ENCODE assay signal across 1 cellular context in genomic region chr12:117047810-117048584, GRCh38.
TF ChIP-seq lines count a peak whose summit lies in the region.

No MANE protein-coding gene starts in this region.

TF ChIP-seq in HepG2, 621 proteins besides CTCF, POLR2A, EP300 and RAD21 (continued from another document and continues in another):
- TF ChIP-seq ARID4A (CRISPR knock-in tag; IDR thresholded peaks at IDR 0.05; ENCODE audit: borderline replicate concordance) (peak; percentile 65), MED8 (CRISPR knock-in tag; IDR thresholded peaks at IDR 0.05; ENCODE audit: insufficient replicate concordance) (peak; percentile 77), TARDBP (CRISPR knock-in tag; IDR thresholded peaks at IDR 0.05) (peak; percentile 91), KDM5B (CRISPR knock-in tag; IDR thresholded peaks at IDR 0.05; ENCODE audit: borderline replicate concordance) (peak; percentile 27; the same call in 1 of the 2 replicates), ARNTL (CRISPR knock-in tag; IDR thresholded peaks at IDR 0.05) (peak; percentile 74), PHB2 (IDR thresholded peaks at IDR 0.05; ENCODE audit: partially characterized antibody) (no peak), SOX6 (IDR thresholded peaks at IDR 0.05) (no peak), SOX6 (CRISPR knock-in tag; IDR thresholded peaks at IDR 0.05) (peak; percentile 77), ZNF543 (CRISPR knock-in tag; IDR thresholded peaks at IDR 0.05) (0 out of 2 replicates have a peak, but pooled peaks have one; percentile 43), GABPA (IDR thresholded peaks at IDR 0.05; ENCODE audit: low read depth, low read length) (peak; percentile 33; the same call in 1 of the 2 replicates), GABPA (CRISPR knock-in tag; IDR thresholded peaks at IDR 0.05; ENCODE audit: low read depth) (peak; percentile 80), TBX2 (CRISPR knock-in tag; IDR thresholded peaks at IDR 0.05; ENCODE audit: borderline replicate concordance) (peak; percentile 90; the same call in 1 of the 2 replicates), TOPORS (CRISPR knock-in tag; IDR thresholded peaks at IDR 0.05) (0 out of 2 replicates have a peak, but pooled peaks have one; percentile 44), THAP11 (CRISPR knock-in tag; IDR thresholded peaks at IDR 0.05) (no peak), ZNF512B (CRISPR knock-in tag; IDR thresholded peaks at IDR 0.05; ENCODE audit: borderline replicate concordance) (peak; percentile 24; the same call in 1 of the 2 replicates), ARID5B (CRISPR knock-in tag; IDR thresholded peaks at IDR 0.05) (peak; percentile 85), ZNF703 (CRISPR knock-in tag; IDR thresholded peaks at IDR 0.05; ENCODE audit: borderline replicate concordance) (no peak), HINFP (CRISPR knock-in tag; IDR thresholded peaks at IDR 0.05; ENCODE audit: low read depth) (0 out of 2 replicates have a peak, but pooled peaks have one; percentile 30), SP2 (CRISPR knock-in tag; IDR thresholded peaks at IDR 0.05) (no peak), ZNF556 (CRISPR knock-in tag; IDR thresholded peaks at IDR 0.05; ENCODE audit: borderline replicate concordance) (peak; percentile 83; the same call in 1 of the 2 replicates), ZSCAN31 (CRISPR knock-in tag; IDR thresholded peaks at IDR 0.05; ENCODE audit: low read depth) (peak; percentile 53; the same call in 1 of the 2 replicates), RARA (CRISPR knock-in tag; IDR thresholded peaks at IDR 0.05) (peak; percentile 99), HOXA5 (CRISPR knock-in tag; IDR thresholded peaks at IDR 0.05) (no peak), ZNF383 (CRISPR knock-in tag; IDR thresholded peaks at IDR 0.05; ENCODE audit: borderline replicate concordance) (0 out of 2 replicates have a peak, but pooled peaks have one; percentile 54), ETV5 (CRISPR knock-in tag; IDR thresholded peaks at IDR 0.05; ENCODE audit: borderline replicate concordance) (peak; percentile 96), KDM2A (CRISPR knock-in tag; IDR thresholded peaks at IDR 0.05; ENCODE audit: borderline replicate concordance, low read depth) (peak; percentile 43; the same call in 1 of the 2 replicates), ZNF619 (CRISPR knock-in tag; IDR thresholded peaks at IDR 0.05) (peak; percentile 53; the same call in 1 of the 2 replicates), ZC3H4 (CRISPR knock-in tag; IDR thresholded peaks at IDR 0.05; ENCODE audit: borderline replicate concordance) (no peak), ATRX (CRISPR knock-in tag; IDR thresholded peaks at IDR 0.05; ENCODE audit: borderline replicate concordance) (no peak), LBX2 (CRISPR knock-in tag; IDR thresholded peaks at IDR 0.05; ENCODE audit: borderline replicate concordance) (no peak), ESRRA (CRISPR knock-in tag; IDR thresholded peaks at IDR 0.05; ENCODE audit: low read depth) (peak; percentile 83), ZSCAN21 (CRISPR knock-in tag; IDR thresholded peaks at IDR 0.05; ENCODE audit: borderline replicate concordance) (peak; percentile 49; the same call in 1 of the 2 replicates), ARID3A (IDR thresholded peaks at IDR 0.05; ENCODE audit: low read depth, low read length) (peak; percentile 56), ZNF350 (CRISPR knock-in tag; IDR thresholded peaks at IDR 0.05; ENCODE audit: borderline replicate concordance, low read depth) (0 out of 2 replicates have a peak, but pooled peaks have one; percentile 32), ZMYM2 (CRISPR knock-in tag; IDR thresholded peaks at IDR 0.05) (peak; percentile 80), ISL2 (CRISPR knock-in tag; IDR thresholded peaks at IDR 0.05) (peak; percentile 62), SPEN (CRISPR knock-in tag; IDR thresholded peaks at IDR 0.05; ENCODE audit: low read depth) (peak; percentile 95; the same call in 1 of the 2 replicates), ZNF644 (CRISPR knock-in tag; IDR thresholded peaks at IDR 0.05; ENCODE audit: low read depth) (no peak), MLX (CRISPR knock-in tag; IDR thresholded peaks at IDR 0.05) (0 out of 2 replicates have a peak, but pooled peaks have one; percentile 43), ELF3 (CRISPR knock-in tag; IDR thresholded peaks at IDR 0.05) (peak; percentile 85), ZNF883 (CRISPR knock-in tag; IDR thresholded peaks at IDR 0.05; ENCODE audit: not compliant biosample characterization) (no peak), HNRNPL (IDR thresholded peaks at IDR 0.05; ENCODE audit: low read depth, low read length) (peak; percentile 16; the same call in 1 of the 2 replicates), ZNF567 (CRISPR knock-in tag; IDR thresholded peaks at IDR 0.05; ENCODE audit: borderline replicate concordance) (peak; percentile 30; the same call in 1 of the 2 replicates), KLF9 (CRISPR knock-in tag; IDR thresholded peaks at IDR 0.05; ENCODE audit: low read depth) (peak; percentile 87), TCF7 (IDR thresholded peaks at IDR 0.05; ENCODE audit: low read depth) (peak; percentile 29; the same call in 1 of the 2 replicates), ZNF280D (CRISPR knock-in tag; IDR thresholded peaks at IDR 0.05) (0 out of 2 replicates have a peak, but pooled peaks have one; percentile 40)
